8 cellular contexts compared by ENCODE assay signal in genomic region chr12:30754383-30754749, GRCh38. TPM values are rescaled to one million over a fixed set of nuclear protein-coding genes. Genes with fewer than 3 reads are reported as not detected.
DNase-seq lines count a peak whose midpoint lies in the region; ATAC-seq and TF ChIP-seq lines count a peak whose summit lies in the region.

No MANE protein-coding gene starts in this region.

- no peaks in the 10 kb centered on the region for H3K27me3 ChIP-seq in HUES6 (ENCODE audit: control insufficient read depth, insufficient read depth, low read length)
- H3K27me3 ChIP-seq in brain microvascular endothelial cell (replicated peaks) = no peaks in the 10 kb centered on the region
- no peaks in the 10 kb centered on the region for H3K27me3 ChIP-seq in mononuclear cell (ENCODE audit: insufficient read depth, low read length)

- H3K9ac ChIP-seq in HUES6 (ENCODE audit: low read length) = peak overlapping the region; percentile 93

- peak; percentile 7 for TF ChIP-seq CTCF in brain microvascular endothelial cell (IDR thresholded peaks at IDR 0.05; ENCODE audit: low read depth, low read length, missing control alignments)

- H3K4me1 ChIP-seq in HUES6 (ENCODE audit: control insufficient read depth, insufficient read depth, low read length) = peaks cover 28% of the 10 kb centered on the region
- H3K4me1 ChIP-seq in mononuclear cell (ENCODE audit: insufficient read depth, low read length) = peaks cover 17% of the 10 kb centered on the region

- in situ Hi-C loops in brain microvascular endothelial cell (cut with HindIII; ENCODE audit: low pct_ligation_motif_present, low sequenced_read_pairs) = no loop called here

- H3K36me3 ChIP-seq in HUES6 (ENCODE audit: control insufficient read depth, insufficient read depth, low read length) (peaks cover 23% of the 10 kb centered on the region), brain microvascular endothelial cell (replicated peaks) (no peaks in the 10 kb centered on the region)

- H3K9me3 ChIP-seq in HUES6 (ENCODE audit: control insufficient read depth, insufficient read depth, low read depth, low read length) = no peaks in the 10 kb centered on the region
- no peaks in the 10 kb centered on the region for H3K9me3 ChIP-seq in mononuclear cell (ENCODE audit: low read depth, low read length)

- peak overlapping the region; percentile 89 for H3K27ac Mint-ChIP-seq in activated T-cell treated with anti-CD3 and anti-CD28 coated beads, Interleukin-2, amount 50 U/mL, for 24 hours

- H3K36me3 Mint-ChIP-seq in activated T-cell treated with anti-CD3 and anti-CD28 coated beads, Interleukin-2, amount 50 U/mL, for 24 hours (ENCODE audit: low read depth) = peaks cover 14% of the 10 kb centered on the region

- H3K9me3 Mint-ChIP-seq in activated T-cell treated with anti-CD3 and anti-CD28 coated beads, Interleukin-2, amount 50 U/mL, for 24 hours = no peaks in the 10 kb centered on the region

- peak overlapping the region; percentile 92 for H3K4me3 Mint-ChIP-seq in activated T-cell treated with anti-CD3 and anti-CD28 coated beads, Interleukin-2, amount 50 U/mL, for 24 hours

- H3K4me1 Mint-ChIP-seq in activated T-cell treated with anti-CD3 and anti-CD28 coated beads, Interleukin-2, amount 50 U/mL, for 24 hours (ENCODE audit: low read depth) = peaks cover 48% of the 10 kb centered on the region

- no peak for ATAC-seq in HG02610 (IDR thresholded peaks at IDR 0.05; ENCODE audit: unreplicated experiment)

- H3K4me3 ChIP-seq in HUES6 (ENCODE audit: low read depth, low read length) (peak overlapping the region; percentile 91), brain microvascular endothelial cell (ENCODE audit: low read depth, low read length) (peak overlapping the region; percentile 87), mononuclear cell (ENCODE audit: low read length) (peak overlapping the region; percentile 58)

- H3K27ac ChIP-seq in HUES6 (ENCODE audit: low read depth, low read length) = peak overlapping the region; percentile 50; the same call in 1 of the 2 replicates
- H3K27ac ChIP-seq in brain microvascular endothelial cell = peak overlapping the region; percentile 15

- H3K27me3 Mint-ChIP-seq in activated T-cell treated with anti-CD3 and anti-CD28 coated beads, Interleukin-2, amount 50 U/mL, for 24 hours = no peaks in the 10 kb centered on the region

- DNase-seq in activated T-cell treated with anti-CD3 and anti-CD28 coated beads, Interleukin-2, amount 50 U/mL, for 24 hours = no peak
- no peak for DNase-seq in activated T-cell treated with anti-CD3 and anti-CD28 coated beads for 4 hours
- DNase-seq in brain microvascular endothelial cell = peak; percentile 0
- DNase-seq in NCI-H82 (lab: John Stamatoyannopoulos, UW) = no peak
- DNase-seq in OCI-M1 (lab: John Stamatoyannopoulos, UW) = no peak

RNA-seq across cellular contexts. Expression of gene CAPRIN2, which starts 0.4 kb away (rescaled TPM):
- 18.3 TPM for total RNA-seq in mononuclear cell

RNA-seq across cellular contexts. Expression of gene IPO8, which starts 58.7 kb away (rescaled TPM):
- total RNA-seq in mononuclear cell = 13.7 TPM
